In the genomic region with DNA sequence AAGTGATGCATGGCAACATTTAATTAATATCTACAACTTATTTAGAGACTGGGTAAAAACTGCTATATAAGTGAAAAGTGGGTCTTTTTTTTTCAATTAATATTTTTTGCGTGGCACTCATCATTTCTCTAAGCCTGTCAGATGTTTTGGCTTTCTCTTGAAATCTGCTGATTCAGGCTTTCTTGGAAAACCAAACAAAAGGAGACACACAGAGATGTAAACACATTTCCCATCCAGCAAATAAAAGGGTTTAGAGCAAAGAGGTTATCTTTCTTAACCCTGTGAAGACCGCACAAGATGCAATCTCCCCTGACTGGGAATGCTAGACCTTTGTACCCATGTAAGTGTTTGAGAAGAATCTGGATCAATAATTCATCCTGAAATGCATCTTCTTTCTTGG, we compare ENCODE assay signal across 33 cellular contexts. TPM values are rescaled to one million over a fixed set of nuclear protein-coding genes. Genes with fewer than 3 reads are reported as not detected.
"Had no signal": no experiment of that assay in that cellular context is flagged by ENCODE, and none has a peak within 500 bp of the region (broad histone marks: within the 10 kb centered on the region; RNA-seq: fewer than 3 reads in every experiment).

No MANE protein-coding gene starts in this region.

- ATAC-seq: activated CD4-positive, alpha-beta T cell treated with anti-CD3 and anti-CD28 coated beads for 36 hours; activated CD8-positive, alpha-beta T cell treated with anti-CD3 and anti-CD28 coated beads, Interleukin-2, amount 10 ng/mL, durations not matched to agents 7 days and 5 days; activated naive CD4-positive, alpha-beta T cell treated with anti-CD3 and anti-CD28 coated beads, Interleukin-2, amount 50 U/mL, for 72 hours; activated T-cell treated with anti-CD3 and anti-CD28 coated beads, Interleukin-2, amount 50 U/mL, for 72 hours; gastroesophageal sphincter; heart right ventricle; T-helper 17 cell had no signal

- DNase-seq: activated CD4-positive, alpha-beta memory T cell treated with anti-CD3 and anti-CD28 coated beads for 36 hours; activated CD4-positive, alpha-beta T cell treated with anti-CD3 and anti-CD28 coated beads for 36 hours; activated CD4-positive, alpha-beta T cell treated with anti-CD3 and anti-CD28 coated beads, Interleukin-2, amount 10 ng/mL, durations not matched to agents 24 days and 14 days; activated CD4-positive, CD25-positive, alpha-beta regulatory T cell; activated CD4-positive, CD25-positive, alpha-beta regulatory T cell treated with anti-CD3 and anti-CD28 coated beads, Interleukin-2, amount 50 U/mL, for 72 hours; activated CD8-positive, alpha-beta memory T cell treated with anti-CD3 and anti-CD28 coated beads, Interleukin-2, amount 50 U/mL, for 48 hours; activated CD8-positive, alpha-beta T cell treated with anti-CD3 and anti-CD28 coated beads, Interleukin-2, amount 10 ng/mL, durations not matched to agents 7 days and 5 days; activated gamma-delta T cell; activated naive CD4-positive, alpha-beta T cell; activated naive CD4-positive, alpha-beta T cell treated with anti-CD3 and anti-CD28 coated beads, Interleukin-2, amount 10 ng/mL, durations not matched to agents 7 days and 5 days; activated naive CD8-positive, alpha-beta T cell treated with anti-CD3 and anti-CD28 coated beads, Interleukin-2, amount 10 ng/mL, durations not matched to agents 7 days and 5 days; activated T-cell treated with anti-CD3 and anti-CD28 coated beads for 4 hours; activated T-cell treated with anti-CD3 and anti-CD28 coated beads, Interleukin-2, amount 50 U/mL, for 24 hours; activated T-cell treated with anti-CD3 and anti-CD28 coated beads, Interleukin-2, amount 50 U/mL, for 72 hours; central memory CD4-positive, alpha-beta T cell; cerebellar nuclear complex; colonic mucosa; effector CD8-positive, alpha-beta T cell; esophagus squamous epithelium; foreskin melanocyte; heart right ventricle; T-helper 17 cell; T1000 had no signal

- H3K36me3 Mint-ChIP-seq: activated CD4-positive, alpha-beta memory T cell treated with anti-CD3 and anti-CD28 coated beads for 36 hours; activated naive CD4-positive, alpha-beta T cell treated with anti-CD3 and anti-CD28 coated beads, Interleukin-2, amount 10 ng/mL, durations not matched to agents 7 days and 5 days; activated naive CD4-positive, alpha-beta T cell treated with anti-CD3 and anti-CD28 coated beads, Interleukin-2, amount 50 U/mL, for 72 hours; activated naive CD8-positive, alpha-beta T cell treated with anti-CD3 and anti-CD28 coated beads, Interleukin-2, amount 10 ng/mL, durations not matched to agents 7 days and 5 days; brain had no signal

- H3K4me1 Mint-ChIP-seq: activated CD4-positive, alpha-beta T cell treated with anti-CD3 and anti-CD28 coated beads for 36 hours; activated CD4-positive, alpha-beta T cell treated with anti-CD3 and anti-CD28 coated beads, Interleukin-2, amount 10 ng/mL, durations not matched to agents 24 days and 14 days; activated naive CD4-positive, alpha-beta T cell treated with anti-CD3 and anti-CD28 coated beads, Interleukin-2, amount 10 ng/mL, durations not matched to agents 7 days and 5 days; T-helper 17 cell had no signal

- H3K36me3 ChIP-seq: ascending aorta, breast epithelium, cardiac muscle cell, colonic mucosa, esophagus squamous epithelium, gastroesophageal sphincter, heart right ventricle had no signal

- H3K4me3 Mint-ChIP-seq: activated CD4-positive, alpha-beta memory T cell treated with anti-CD3 and anti-CD28 coated beads for 36 hours; activated CD4-positive, alpha-beta T cell treated with anti-CD3 and anti-CD28 coated beads for 36 hours; activated CD4-positive, alpha-beta T cell treated with anti-CD3 and anti-CD28 coated beads, Interleukin-2, amount 10 ng/mL, durations not matched to agents 24 days and 14 days; activated CD8-positive, alpha-beta T cell treated with anti-CD3 and anti-CD28 coated beads, Interleukin-2, amount 10 ng/mL, durations not matched to agents 7 days and 5 days; activated naive CD4-positive, alpha-beta T cell treated with anti-CD3 and anti-CD28 coated beads, Interleukin-2, amount 10 ng/mL, durations not matched to agents 7 days and 5 days; activated naive CD8-positive, alpha-beta T cell treated with anti-CD3 and anti-CD28 coated beads, Interleukin-2, amount 10 ng/mL, durations not matched to agents 7 days and 5 days; activated T-cell treated with anti-CD3 and anti-CD28 coated beads, Interleukin-2, amount 50 U/mL, for 24 hours; activated T-cell treated with anti-CD3 and anti-CD28 coated beads, Interleukin-2, amount 50 U/mL, for 72 hours; brain; T-helper 17 cell; T-helper 2 cell treated with Interferon-gamma antibody and Interleukin-4, amounts not matched to agents 5 μg/mL and 100 μg/mL, for 36 hours had no signal

- H3K27ac Mint-ChIP-seq: activated CD4-positive, alpha-beta memory T cell treated with anti-CD3 and anti-CD28 coated beads for 36 hours; activated CD4-positive, alpha-beta T cell treated with anti-CD3 and anti-CD28 coated beads for 36 hours; activated CD4-positive, alpha-beta T cell treated with anti-CD3 and anti-CD28 coated beads, Interleukin-2, amount 10 ng/mL, durations not matched to agents 24 days and 14 days; activated CD8-positive, alpha-beta T cell treated with anti-CD3 and anti-CD28 coated beads, Interleukin-2, amount 10 ng/mL, durations not matched to agents 7 days and 5 days; activated naive CD4-positive, alpha-beta T cell treated with anti-CD3 and anti-CD28 coated beads, Interleukin-2, amount 10 ng/mL, durations not matched to agents 7 days and 5 days; activated naive CD4-positive, alpha-beta T cell treated with anti-CD3 and anti-CD28 coated beads, Interleukin-2, amount 50 U/mL, for 72 hours; activated naive CD8-positive, alpha-beta T cell treated with anti-CD3 and anti-CD28 coated beads, Interleukin-2, amount 10 ng/mL, durations not matched to agents 7 days and 5 days; activated T-cell treated with anti-CD3 and anti-CD28 coated beads, Interleukin-2, amount 50 U/mL, for 24 hours; activated T-cell treated with anti-CD3 and anti-CD28 coated beads, Interleukin-2, amount 50 U/mL, for 72 hours; brain; T-helper 17 cell; T-helper 2 cell treated with Interferon-gamma antibody and Interleukin-4, amounts not matched to agents 5 μg/mL and 100 μg/mL, for 36 hours had no signal

- H3K27ac ChIP-seq: ascending aorta, breast epithelium, colonic mucosa, epithelial cell of prostate, esophagus squamous epithelium, gastroesophageal sphincter, heart right ventricle had no signal

- H3K9me3 Mint-ChIP-seq: activated CD4-positive, alpha-beta memory T cell treated with anti-CD3 and anti-CD28 coated beads for 36 hours; activated CD4-positive, alpha-beta T cell treated with anti-CD3 and anti-CD28 coated beads, Interleukin-2, amount 10 ng/mL, durations not matched to agents 24 days and 14 days; activated naive CD4-positive, alpha-beta T cell treated with anti-CD3 and anti-CD28 coated beads, Interleukin-2, amount 10 ng/mL, durations not matched to agents 7 days and 5 days; activated naive CD4-positive, alpha-beta T cell treated with anti-CD3 and anti-CD28 coated beads, Interleukin-2, amount 50 U/mL, for 72 hours; activated naive CD8-positive, alpha-beta T cell treated with anti-CD3 and anti-CD28 coated beads, Interleukin-2, amount 10 ng/mL, durations not matched to agents 7 days and 5 days; activated T-cell treated with anti-CD3 and anti-CD28 coated beads, Interleukin-2, amount 50 U/mL, for 24 hours; activated T-cell treated with anti-CD3 and anti-CD28 coated beads, Interleukin-2, amount 50 U/mL, for 72 hours; T-helper 2 cell treated with Interferon-gamma antibody and Interleukin-4, amounts not matched to agents 5 μg/mL and 100 μg/mL, for 36 hours had no signal

- H3K4me3 ChIP-seq: ascending aorta, breast epithelium, cardiac muscle cell, colonic mucosa, esophagus squamous epithelium, gastroesophageal sphincter, heart right ventricle had no signal

- FAIRE-seq: endometrium, endothelial cell of umbilical vein had no signal

- H3K27me3 ChIP-seq: ascending aorta, breast epithelium, cardiac muscle cell, colonic mucosa had no signal

- H3K9me3 ChIP-seq: ascending aorta, breast epithelium, colonic mucosa, esophagus squamous epithelium, gastroesophageal sphincter, heart right ventricle had no signal

- H3K4me1 ChIP-seq: ascending aorta, breast epithelium, colonic mucosa, esophagus squamous epithelium, gastroesophageal sphincter, heart right ventricle had no signal

RNA-seq across cellular contexts. Expression of a gene that starts 48.7 kb away (rescaled TPM):
- total RNA-seq: activated CD4-positive, alpha-beta T cell treated with anti-CD3 and anti-CD28 coated beads, Interleukin-2, amount 10 ng/mL, durations not matched to agents 24 days and 14 days had no signal
